ENCODE assay signal across 16 cellular contexts in genomic region chr13:111958612-111959395, GRCh38.
"Had no signal": no experiment of that assay in that cellular context is flagged by ENCODE, and none has a peak within 500 bp of the region (broad histone marks: within the 10 kb centered on the region; RNA-seq: fewer than 3 reads in every experiment).

No MANE protein-coding gene starts in this region.

- ATAC-seq: mucosa of descending colon; natural killer cell treated with Interleukin-12 subunit alpha and Interleukin-12 subunit beta and Interleukin-15 and Interleukin-18, amount 100 ng/mL, for 72 hours; stimulated activated memory B cell treated with anti-CD40 and anti-IgM and Interleukin-4, amounts not matched to agents 10 μg/mL and 1 μg/mL and 100 μg/mL, for 72 hours; upper lobe of right lung had no signal

- DNase-seq: colonic mucosa; dermis blood vessel endothelial cell; effector memory CD4-positive, alpha-beta T cell; erythroblast; esophagus squamous epithelium; hypothalamus; immature natural killer cell; mucosa of descending colon; naive B cell; sigmoid colon; stimulated activated CD4-positive, alpha-beta T cell treated with anti-CD3 and anti-CD28 coated beads, Interleukin-4, amount 100 ng/mL, for 4 hours; transverse colon; upper lobe of right lung; uterus had no signal
